34 cellular contexts compared by ENCODE assay signal in the genomic region with DNA sequence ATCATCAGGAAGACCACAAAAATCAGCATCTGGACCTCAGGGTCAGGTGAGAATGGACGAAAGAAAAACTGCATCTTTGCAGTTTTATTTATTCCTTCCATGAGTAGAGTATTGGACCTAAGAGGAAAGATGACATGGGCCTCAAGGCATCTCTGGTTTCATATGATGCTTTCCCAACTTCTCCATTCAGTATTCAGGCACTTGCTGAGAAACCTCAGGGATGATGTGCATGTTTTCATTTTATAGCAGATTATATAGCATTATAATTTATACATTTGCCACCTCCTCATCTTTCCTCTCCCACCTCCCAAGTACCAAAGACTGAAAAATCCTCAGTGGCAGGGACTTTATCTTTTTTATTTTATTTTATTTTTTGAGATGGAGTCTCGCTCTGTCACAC.
"Had no signal": no experiment of that assay in that cellular context is flagged by ENCODE, and none has a peak within 500 bp of the region (broad histone marks: within the 10 kb centered on the region; RNA-seq: fewer than 3 reads in every experiment).

A gene with protein sequence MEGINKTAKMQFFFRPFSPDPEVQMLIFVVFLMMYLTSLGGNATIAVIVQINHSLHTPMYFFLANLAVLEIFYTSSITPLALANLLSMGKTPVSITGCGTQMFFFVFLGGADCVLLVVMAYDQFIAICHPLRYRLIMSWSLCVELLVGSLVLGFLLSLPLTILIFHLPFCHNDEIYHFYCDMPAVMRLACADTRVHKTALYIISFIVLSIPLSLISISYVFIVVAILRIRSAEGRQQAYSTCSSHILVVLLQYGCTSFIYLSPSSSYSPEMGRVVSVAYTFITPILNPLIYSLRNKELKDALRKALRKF (minus strand): TSS at position 101 of the 400 bp plus-strand sequence. CDS start 0 bp downstream, at position 101.

- H3K9me3 ChIP-seq: MG63 had no signal

- H3K4me3 ChIP-seq: MG63 had no signal

- DNase-seq: Karpas-422, Kasumi-1, MG63, MM.1S, MV-4-11, NCI-H1048, NCI-H1092, NCI-H1092 treated with DMSO at 0.1 percent for 48 hours, NCI-H1105, NCI-H1105 treated with DMSO at 0.1 percent for 48 hours, NCI-H1417, NCI-H1417 treated with DMSO at 0.1 percent for 48 hours, NCI-H1436, NCI-H1436 treated with DMSO at 0.1 percent for 48 hours, NCI-H146, NCI-H1694, NCI-H1694 treated with DMSO at 0.1 percent for 48 hours, NCI-H187, NCI-H187 treated with DMSO at 0.1 percent for 48 hours, NCI-H1930, NCI-H2029, NCI-H2029 treated with DMSO at 0.1 percent for 48 hours, NCI-H2081, NCI-H2081 treated with DMSO at 0.1 percent for 48 hours, NCI-H2107, NCI-H2171, NCI-H2171 treated with DMSO at 0.1 percent for 48 hours, NCI-H2227 treated with DMSO at 0.1 percent for 48 hours, NCI-H226, NCI-H345, NCI-H446, NCI-H446 treated with DMSO at 0.1 percent for 48 hours, NCI-H510A, NCI-H510A treated with DMSO at 0.1 percent for 48 hours had no signal

- H3K36me3 ChIP-seq: MG63 had no signal
